In genomic region chr6:21128601-21129000, GRCh38 we compare ENCODE assay signal across 9 cellular contexts.
"Had no signal": no experiment of that assay in that cellular context is flagged by ENCODE, and none has a peak within 500 bp of the region (broad histone marks: within the 10 kb centered on the region; RNA-seq: fewer than 3 reads in every experiment).

No MANE protein-coding gene starts in this region.

- H3K4me3 ChIP-seq: GM23338 had no signal

- DNase-seq: H9, HCEC 1CT, HFFc6, KBM-7 had no signal

- H3K9me3 Mint-ChIP-seq: GM23338, H9, HFFc6, IgD-negative memory B cell had no signal

- H3K4me3 Mint-ChIP-seq: GM23338, H9, HFFc6, IgD-negative memory B cell had no signal

- H3K27me3 Mint-ChIP-seq: IgD-negative memory B cell had no signal

- ATAC-seq: GM23338 had no signal

- FAIRE-seq: H1, H54, HTR-8/SVneo had no signal

- H3K27ac Mint-ChIP-seq: GM23338, HFFc6, IgD-negative memory B cell had no signal
